In the genomic region with DNA sequence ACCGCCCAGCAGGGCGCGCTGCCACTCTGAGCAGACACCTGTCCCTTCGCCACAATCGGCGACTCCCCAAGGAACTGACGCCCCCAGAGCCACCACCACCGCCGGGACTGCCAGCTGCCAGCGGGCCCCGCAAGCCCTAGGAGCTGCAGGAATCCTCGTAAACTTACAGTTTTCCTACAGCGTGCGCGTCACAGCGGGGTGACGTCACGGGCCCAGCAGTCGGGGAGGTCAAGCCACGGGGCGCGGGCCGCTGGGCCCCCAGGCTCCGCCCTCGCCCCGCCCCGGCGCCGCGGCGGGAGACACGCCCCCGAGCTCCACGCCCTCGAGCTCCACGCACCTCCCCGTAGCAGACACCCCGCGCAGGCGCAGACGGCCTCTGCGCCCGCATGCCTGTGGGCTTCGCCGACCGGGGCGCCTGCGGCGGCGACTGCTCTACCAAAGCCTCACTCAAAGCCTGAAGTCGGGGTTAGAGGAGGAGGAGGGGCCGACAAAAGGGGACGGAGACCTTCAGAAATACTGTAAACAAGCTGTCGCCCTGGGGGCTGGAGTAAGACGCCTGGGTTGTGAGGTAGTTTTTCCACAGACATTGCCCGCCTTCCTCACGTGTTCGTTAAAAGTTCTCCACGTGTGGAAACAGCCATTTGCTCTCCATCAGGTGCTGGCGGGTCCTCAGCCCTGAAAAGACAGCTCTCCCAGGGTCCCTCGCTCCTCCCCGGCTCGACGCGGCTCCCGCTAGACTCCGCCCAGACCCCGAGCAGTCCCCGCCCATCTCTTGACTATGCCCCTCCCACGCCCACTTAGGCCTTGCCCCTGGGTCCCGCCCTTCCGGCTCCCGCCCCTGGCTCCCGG, we compare ENCODE assay signal across 8 cellular contexts. TPM values are rescaled to one million over a fixed set of nuclear protein-coding genes. Genes with fewer than 3 reads are reported as not detected.
DNase-seq lines count a peak whose midpoint lies in the region; ATAC-seq, FAIRE-seq and TF ChIP-seq lines count a peak whose summit lies in the region.

A gene with protein sequence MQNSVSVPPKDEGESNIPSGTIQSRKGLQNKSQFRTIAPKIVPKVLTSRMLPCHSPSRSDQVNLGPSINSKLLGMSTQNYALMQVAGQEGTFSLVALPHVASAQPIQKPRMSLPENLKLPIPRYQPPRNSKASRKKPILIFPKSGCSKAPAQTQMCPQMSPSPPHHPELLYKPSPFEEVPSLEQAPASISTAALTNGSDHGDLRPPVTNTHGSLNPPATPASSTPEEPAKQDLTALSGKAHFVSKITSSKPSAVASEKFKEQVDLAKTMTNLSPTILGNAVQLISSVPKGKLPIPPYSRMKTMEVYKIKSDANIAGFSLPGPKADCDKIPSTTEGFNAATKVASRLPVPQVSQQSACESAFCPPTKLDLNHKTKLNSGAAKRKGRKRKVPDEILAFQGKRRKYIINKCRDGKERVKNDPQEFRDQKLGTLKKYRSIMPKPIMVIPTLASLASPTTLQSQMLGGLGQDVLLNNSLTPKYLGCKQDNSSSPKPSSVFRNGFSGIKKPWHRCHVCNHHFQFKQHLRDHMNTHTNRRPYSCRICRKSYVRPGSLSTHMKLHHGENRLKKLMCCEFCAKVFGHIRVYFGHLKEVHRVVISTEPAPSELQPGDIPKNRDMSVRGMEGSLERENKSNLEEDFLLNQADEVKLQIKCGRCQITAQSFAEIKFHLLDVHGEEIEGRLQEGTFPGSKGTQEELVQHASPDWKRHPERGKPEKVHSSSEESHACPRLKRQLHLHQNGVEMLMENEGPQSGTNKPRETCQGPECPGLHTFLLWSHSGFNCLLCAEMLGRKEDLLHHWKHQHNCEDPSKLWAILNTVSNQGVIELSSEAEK (minus strand): TSS at position 200 of the 849 bp plus-strand sequence. CDS start 154,831 bp downstream, outside the sequence.

- peak in 1 of 2 donors; percentile 93 for TF ChIP-seq POLR2A in thyroid gland (IDR thresholded peaks at IDR 0.05)

- intact Hi-C loops in head of caudate nucleus (cut with DNase I) = loop anchor here (5.0 to 10.0 kb wide), 4 partner anchors 100 to 730 kb away; no protein-coding TSS in a partner anchor
- intact Hi-C loops in pancreas (cut with DNase I) = no loop called here
- intact Hi-C loops in thyroid gland (cut with DNase I) = loop anchor here (10.0 kb wide), 2 partner anchors 247 to 283 kb away; a partner anchor contains a TSS

- H3K4me3 ChIP-seq in GM12865 (ENCODE audit: low read depth, low read length) (peak within 1 kb of the TSS; percentile 85), pancreas (peak within 1 kb of the TSS; percentile 32 to 63 (median 49)), thyroid gland (replicated peaks in 1 of 3) (peak within 1 kb of the TSS; percentile 17 to 80 (median 49))

- 0 to 1% methylated on average over 64 to 74 of the region's 74 CpGs for WGBS in pancreas, 2 donors
- 1 to 2% methylated on average over 26 to 35 of the region's 74 CpGs for WGBS in thyroid gland, 2 donors

- H3K36me3 Mint-ChIP-seq in activated naive CD8-positive, alpha-beta T cell treated with anti-CD3 and anti-CD28 coated beads for 36 hours = no peaks in the 10 kb centered on the region

- peak within 1 kb of the TSS; percentile 97 for H3K27ac Mint-ChIP-seq in activated naive CD8-positive, alpha-beta T cell treated with anti-CD3 and anti-CD28 coated beads for 36 hours

- no peaks in the 10 kb centered on the region for H3K9me3 Mint-ChIP-seq in activated naive CD8-positive, alpha-beta T cell treated with anti-CD3 and anti-CD28 coated beads for 36 hours

- H3K36me3 ChIP-seq in pancreas = no peaks in the 10 kb centered on the region
- H3K36me3 ChIP-seq in thyroid gland = no peaks in the 10 kb centered on the region

- FAIRE-seq in pancreas (lab: Jason Lieb, UNC) = no peak

- H3K4me1 ChIP-seq in pancreas (peaks cover 0 to 8% (median 4%) of the 10 kb centered on the region in 3 donors), thyroid gland (peaks cover 27 to 44% of the 10 kb centered on the region in 2 donors)

- H3K9me3 ChIP-seq in pancreas (no peaks in the 10 kb centered on the region), thyroid gland (no peaks in the 10 kb centered on the region)

- peak within 1 kb of the TSS; percentile 99 to 100 (median 100) for H3K27ac ChIP-seq in pancreas
- H3K27ac ChIP-seq in thyroid gland = peak within 1 kb of the TSS; percentile 99 to 100 (median 100)

- peak within 1 kb of the TSS; percentile 83 for H3K4me3 Mint-ChIP-seq in activated naive CD8-positive, alpha-beta T cell treated with anti-CD3 and anti-CD28 coated beads for 36 hours

- peak; percentile 90 for ATAC-seq in HG02610 (IDR thresholded peaks at IDR 0.05; ENCODE audit: unreplicated experiment)
- ATAC-seq in SK-N-SH treated with all-trans-retinoic acid at 6 μM for 48 hours = peak; percentile 94
- ATAC-seq in pancreas = peak; percentile 92 to 98 (median 96)

- peak; percentile 80 for TF ChIP-seq CTCF in GM12865 (IDR thresholded peaks at IDR 0.05; ENCODE audit: insufficient read depth, low read depth, low read length, missing control alignments)
- TF ChIP-seq CTCF in pancreas (IDR thresholded peaks at IDR 0.05) = peak in 3 of 4 donors; percentile 29 to 46 (median 42)
- TF ChIP-seq CTCF in thyroid gland (IDR thresholded peaks at IDR 0.05) = peak in 4 of 6 experiments; percentile 63 to 87 (median 70)

- no peaks in the 10 kb centered on the region for H3K27me3 Mint-ChIP-seq in activated naive CD8-positive, alpha-beta T cell treated with anti-CD3 and anti-CD28 coated beads for 36 hours

- DNase-seq in GM12865 (ENCODE audit: low read depth) (peak; percentile 96), NCI-H1048 (lab: John Stamatoyannopoulos, UW) (peak; percentile 79), head of caudate nucleus (peak; percentile 91 to 99 (median 97)), pancreas (peak; percentile 94 to 99 (median 98)), thyroid gland (peak; percentile 93 to 96)
- peak; percentile 95 for DNase-seq in activated naive CD8-positive, alpha-beta T cell treated with anti-CD3 and anti-CD28 coated beads for 36 hours

- H3K27me3 ChIP-seq in pancreas (no peaks in the 10 kb centered on the region), thyroid gland (no peaks in the 10 kb centered on the region)

- H3K4me1 Mint-ChIP-seq in activated naive CD8-positive, alpha-beta T cell treated with anti-CD3 and anti-CD28 coated beads for 36 hours = peaks cover 18% of the 10 kb centered on the region

TF ChIP-seq in SK-N-SH treated with all-trans-retinoic acid at 6 μM for 48 hours, 23 proteins besides CTCF, POLR2A, EP300 and RAD21:
- TF ChIP-seq TOX (CRISPR knock-in tag; IDR thresholded peaks at IDR 0.05; ENCODE audit: borderline replicate concordance) (no peak), ARNTL (CRISPR knock-in tag; IDR thresholded peaks at IDR 0.05; ENCODE audit: borderline replicate concordance, low read depth) (peak; percentile 83; the same call in 1 of the 2 replicates), CSDC2 (CRISPR knock-in tag; IDR thresholded peaks at IDR 0.05) (peak; percentile 60; the same call in 1 of the 2 replicates), ZNF8 (CRISPR knock-in tag; IDR thresholded peaks at IDR 0.05) (0 out of 2 replicates have a peak, but pooled peaks have one; percentile 14)
- TF ChIP-seq, protein P1, sequence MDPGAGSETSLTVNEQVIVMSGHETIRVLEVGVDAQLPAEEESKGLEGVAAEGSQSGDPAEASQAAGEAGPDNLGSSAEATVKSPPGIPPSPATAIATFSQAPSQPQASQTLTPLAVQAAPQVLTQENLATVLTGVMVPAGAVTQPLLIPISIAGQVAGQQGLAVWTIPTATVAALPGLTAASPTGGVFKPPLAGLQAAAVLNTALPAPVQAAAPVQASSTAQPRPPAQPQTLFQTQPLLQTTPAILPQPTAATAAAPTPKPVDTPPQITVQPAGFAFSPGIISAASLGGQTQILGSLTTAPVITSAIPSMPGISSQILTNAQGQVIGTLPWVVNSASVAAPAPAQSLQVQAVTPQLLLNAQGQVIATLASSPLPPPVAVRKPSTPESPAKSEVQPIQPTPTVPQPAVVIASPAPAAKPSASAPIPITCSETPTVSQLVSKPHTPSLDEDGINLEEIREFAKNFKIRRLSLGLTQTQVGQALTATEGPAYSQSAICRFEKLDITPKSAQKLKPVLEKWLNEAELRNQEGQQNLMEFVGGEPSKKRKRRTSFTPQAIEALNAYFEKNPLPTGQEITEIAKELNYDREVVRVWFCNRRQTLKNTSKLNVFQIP (CRISPR knock-in tag; IDR thresholded peaks at IDR 0.05; ENCODE audit: borderline replicate concordance, low read depth) = no peak
- TF ChIP-seq, protein P2, sequence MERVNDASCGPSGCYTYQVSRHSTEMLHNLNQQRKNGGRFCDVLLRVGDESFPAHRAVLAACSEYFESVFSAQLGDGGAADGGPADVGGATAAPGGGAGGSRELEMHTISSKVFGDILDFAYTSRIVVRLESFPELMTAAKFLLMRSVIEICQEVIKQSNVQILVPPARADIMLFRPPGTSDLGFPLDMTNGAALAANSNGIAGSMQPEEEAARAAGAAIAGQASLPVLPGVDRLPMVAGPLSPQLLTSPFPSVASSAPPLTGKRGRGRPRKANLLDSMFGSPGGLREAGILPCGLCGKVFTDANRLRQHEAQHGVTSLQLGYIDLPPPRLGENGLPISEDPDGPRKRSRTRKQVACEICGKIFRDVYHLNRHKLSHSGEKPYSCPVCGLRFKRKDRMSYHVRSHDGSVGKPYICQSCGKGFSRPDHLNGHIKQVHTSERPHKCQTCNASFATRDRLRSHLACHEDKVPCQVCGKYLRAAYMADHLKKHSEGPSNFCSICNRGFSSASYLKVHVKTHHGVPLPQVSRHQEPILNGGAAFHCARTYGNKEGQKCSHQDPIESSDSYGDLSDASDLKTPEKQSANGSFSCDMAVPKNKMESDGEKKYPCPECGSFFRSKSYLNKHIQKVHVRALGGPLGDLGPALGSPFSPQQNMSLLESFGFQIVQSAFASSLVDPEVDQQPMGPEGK (CRISPR knock-in tag; IDR thresholded peaks at IDR 0.05; ENCODE audit: borderline replicate concordance) = peak; percentile 41; the same call in 1 of the 2 replicates

RNA-seq across cellular contexts. Expression of the gene that starts here (rescaled TPM):
- total RNA-seq in activated naive CD8-positive, alpha-beta T cell treated with anti-CD3 and anti-CD28 coated beads for 36 hours = 1 to 10 TPM; 2.1 to 2.5 TPM
- total RNA-seq in pancreas = 1 to 10 TPM; 1.5 to 4.8 (median 2.1) TPM
- 1 to 10 TPM; 2.7 to 3.3 TPM for polyA plus RNA-seq in pancreas
- total RNA-seq in thyroid gland = 10 to 100 TPM; 19.2 to 21.8 (median 20.3) TPM

Comparison
In these comparisons a context has a peak if more than half of its experiments do, and no peak if none do; other contexts are left out.
1. Peak in every context shown above with its lines: DNase-seq, ATAC-seq, H3K4me3 ChIP-seq and H3K27ac ChIP-seq.
2. intact Hi-C loops: an anchor here in head of caudate nucleus (5.0 to 10.0 kb wide) and thyroid gland (10.0 kb wide); none called in pancreas.